25 cellular contexts compared by ENCODE assay signal in genomic region chr4:82084747-82085146, GRCh38.
"Had no signal": no experiment of that assay in that cellular context is flagged by ENCODE, and none has a peak within 500 bp of the region (broad histone marks: within the 10 kb centered on the region; RNA-seq: fewer than 3 reads in every experiment).

No MANE protein-coding gene starts in this region.

- H3K27me3 ChIP-seq: esophagus muscularis mucosa, foreskin keratinocyte, gastroesophageal sphincter, heart left ventricle, hepatocyte, ovary, thyroid gland had no signal

- H3K36me3 ChIP-seq: esophagus muscularis mucosa, gastroesophageal sphincter, heart left ventricle, lower lobe of right lung, ovary, thyroid gland had no signal

- H3K79me2 ChIP-seq: hepatocyte had no signal

- H3K36me3 Mint-ChIP-seq: naive thymus-derived CD8-positive, alpha-beta T cell; type B pancreatic cell had no signal

- ATAC-seq: foreskin keratinocyte; gastroesophageal sphincter; left ventricle myocardium superior; lower lobe of right lung; naive thymus-derived CD8-positive, alpha-beta T cell; sciatic nerve; stimulated activated naive CD8-positive, alpha-beta T cell treated with anti-CD3 and anti-CD28 coated beads, Interleukin-15, amount 100 ng/mL, for 72 hours had no signal

- H3K4me1 ChIP-seq: esophagus muscularis mucosa, foreskin keratinocyte, gastroesophageal sphincter, heart left ventricle, lower lobe of right lung, thyroid gland had no signal

- DNase-seq: dermis blood vessel endothelial cell; effector memory CD4-positive, alpha-beta T cell; foreskin keratinocyte; heart left ventricle; kidney; left ventricle myocardium superior; lower lobe of right lung; naive thymus-derived CD8-positive, alpha-beta T cell; nephron progenitor cell; occipital lobe; ovary; stimulated activated CD4-positive, alpha-beta T cell treated with anti-CD3 and anti-CD28 coated beads, Interleukin-12 subunit alpha, Interleukin-12 subunit beta, amount 100 ng/mL, for 4 hours; stimulated activated CD4-positive, alpha-beta T cell treated with anti-CD3 and anti-CD28 coated beads, Interleukin-1b, Interleukin-23, amount 100 ng/mL, for 48 hours; stimulated activated CD4-positive, alpha-beta T cell treated with anti-CD3 and anti-CD28 coated beads, Interleukin-4, amount 100 ng/mL, for 1 hour; stimulated activated CD8-positive, alpha-beta memory T cell treated with anti-CD3 and anti-CD28 coated beads, Interleukin-4, amount 100 ng/mL, for 48 hours; stimulated activated naive CD4-positive, alpha-beta T cell; stimulated activated naive CD8-positive, alpha-beta T cell treated with anti-CD3 and anti-CD28 coated beads, Interleukin-15, amount 100 ng/mL, for 72 hours; thyroid gland had no signal

- H3K9me3 ChIP-seq: esophagus muscularis mucosa, gastroesophageal sphincter, heart left ventricle, lower lobe of right lung, ovary, thyroid gland had no signal

- H3K27ac Mint-ChIP-seq: naive thymus-derived CD8-positive, alpha-beta T cell; nephron progenitor cell; stimulated activated naive CD8-positive, alpha-beta T cell treated with anti-CD3 and anti-CD28 coated beads, Interleukin-15, amount 100 ng/mL, for 72 hours; type B pancreatic cell had no signal

- H3K4me3 Mint-ChIP-seq: naive thymus-derived CD8-positive, alpha-beta T cell; nephron progenitor cell; stimulated activated naive CD8-positive, alpha-beta T cell treated with anti-CD3 and anti-CD28 coated beads, Interleukin-15, amount 100 ng/mL, for 72 hours; type B pancreatic cell had no signal

- H3K27ac ChIP-seq: coronary artery, esophagus muscularis mucosa, foreskin keratinocyte, gastroesophageal sphincter, heart left ventricle, hepatocyte, lower lobe of right lung, ovary, thyroid gland had no signal

- H3K27me3 Mint-ChIP-seq: stimulated activated naive CD8-positive, alpha-beta T cell treated with anti-CD3 and anti-CD28 coated beads, Interleukin-15, amount 100 ng/mL, for 72 hours had no signal

- H3K9me3 Mint-ChIP-seq: type B pancreatic cell had no signal

- H3K4me1 Mint-ChIP-seq: naive thymus-derived CD8-positive, alpha-beta T cell; nephron progenitor cell; stimulated activated naive CD8-positive, alpha-beta T cell treated with anti-CD3 and anti-CD28 coated beads, Interleukin-15, amount 100 ng/mL, for 72 hours had no signal

- H3K4me3 ChIP-seq: coronary artery, esophagus muscularis mucosa, gastroesophageal sphincter, heart left ventricle, hepatocyte, lower lobe of right lung, ovary, smooth muscle cell, thyroid gland had no signal

- H3K4me2 ChIP-seq: hepatocyte, smooth muscle cell had no signal

- H2AFZ ChIP-seq: hepatocyte had no signal
